In the genomic region with DNA sequence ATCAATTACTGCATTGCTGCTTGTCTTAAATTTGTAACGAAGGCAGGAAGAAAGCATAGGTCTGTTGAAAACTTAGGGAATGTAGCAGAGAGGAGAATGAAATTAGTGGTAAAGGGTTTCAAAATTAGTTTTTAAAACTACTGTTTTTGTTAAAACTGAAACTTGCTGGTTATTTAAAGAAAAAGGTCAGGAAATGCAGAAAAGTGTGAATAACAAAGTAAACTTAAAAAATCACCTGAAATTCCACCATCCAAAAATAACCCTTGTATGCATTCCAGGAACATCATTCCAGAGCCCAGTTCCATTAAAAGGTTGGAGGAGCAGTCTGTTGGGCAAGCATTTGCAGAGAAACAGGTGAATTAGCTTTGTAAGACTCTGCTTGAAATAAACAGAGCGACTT, we compare ENCODE assay signal across 21 cellular contexts. TPM values are rescaled to one million over a fixed set of nuclear protein-coding genes. Genes with fewer than 3 reads are reported as not detected.
"Had no signal": no experiment of that assay in that cellular context is flagged by ENCODE, and none has a peak within 500 bp of the region (broad histone marks: within the 10 kb centered on the region; RNA-seq: fewer than 3 reads in every experiment).

No MANE protein-coding gene starts in this region.

- H3K4me3 Mint-ChIP-seq: activated naive CD8-positive, alpha-beta T cell; stimulated activated effector memory CD8-positive, alpha-beta T cell treated with anti-CD3 and anti-CD28 coated beads, Interleukin-12 subunit alpha, Interleukin-12 subunit beta, amount 100 ng/mL, for 72 hours had no signal

- H3K9me3 ChIP-seq: esophagus muscularis mucosa, gastroesophageal sphincter, heart left ventricle, left lung, neutrophil, sigmoid colon, thoracic aorta, upper lobe of right lung had no signal

- H3K27ac Mint-ChIP-seq: activated naive CD8-positive, alpha-beta T cell; stimulated activated effector memory CD8-positive, alpha-beta T cell treated with anti-CD3 and anti-CD28 coated beads, Interleukin-12 subunit alpha, Interleukin-12 subunit beta, amount 100 ng/mL, for 72 hours had no signal

- ATAC-seq: gastroesophageal sphincter, heart left ventricle, left lung, upper lobe of right lung had no signal

- H3K27ac ChIP-seq: heart left ventricle, left lung, neutrophil, thoracic aorta, upper lobe of right lung, VCaP had no signal

- H3K9me3 Mint-ChIP-seq: stimulated activated effector memory CD8-positive, alpha-beta T cell treated with anti-CD3 and anti-CD28 coated beads, Interleukin-12 subunit alpha, Interleukin-12 subunit beta, amount 100 ng/mL, for 72 hours had no signal

- DNase-seq: activated CD4-positive, alpha-beta T cell treated with anti-CD3 and anti-CD28 coated beads for 1 hour; activated CD4-positive, alpha-beta T cell treated with anti-CD3 and anti-CD28 coated beads, Interleukin-2, amount 50 U/mL, for 4 hours; amniotic stem cell; dermis blood vessel endothelial cell; effector memory CD4-positive, alpha-beta T cell; heart left ventricle; kidney; left lung; mammary epithelial cell; sigmoid colon; stimulated activated CD4-positive, alpha-beta T cell treated with anti-CD3 and anti-CD28 coated beads, Interleukin-4, amount 100 ng/mL, for 24 hours; T-helper 2 cell; upper lobe of right lung had no signal

- H3K4me3 ChIP-seq: esophagus muscularis mucosa, gastroesophageal sphincter, heart left ventricle, left lung, sigmoid colon, thoracic aorta, upper lobe of right lung had no signal

- H3K4me1 ChIP-seq: upper lobe of right lung had no signal

- H3K36me3 ChIP-seq: esophagus muscularis mucosa, gastroesophageal sphincter, heart left ventricle, left lung, neutrophil, sigmoid colon, thoracic aorta, upper lobe of right lung had no signal

- H3K36me3 Mint-ChIP-seq: activated naive CD8-positive, alpha-beta T cell; stimulated activated effector memory CD8-positive, alpha-beta T cell treated with anti-CD3 and anti-CD28 coated beads, Interleukin-12 subunit alpha, Interleukin-12 subunit beta, amount 100 ng/mL, for 72 hours had no signal

RNA-seq across cellular contexts. Expression of a gene that starts 3.1 kb away (rescaled TPM):
- total RNA-seq: endothelial cell of umbilical vein had no signal
